ENCODE assay signal across 15 cellular contexts in genomic region chr16:24423332-24423731, GRCh38.
A peak's percentile ranks its signal among the peaks of the same experiment; 100 is the strongest.
DNase-seq lines count a peak whose midpoint lies in the region; ATAC-seq, FAIRE-seq and TF ChIP-seq lines count a peak whose summit lies in the region.
"Had no signal": no experiment of that assay in that cellular context is flagged by ENCODE, and none has a peak within 500 bp of the region (broad histone marks: within the 10 kb centered on the region; RNA-seq: fewer than 3 reads in every experiment).

No MANE protein-coding gene starts in this region.

- TF ChIP-seq CTCF in pancreas (IDR thresholded peaks at IDR 0.05) = no peak

- intact Hi-C loops in pancreas (cut with DNase I) = no loop called here

- no peaks in the 10 kb centered on the region for H3K27me3 ChIP-seq in pancreas

- 69 to 78% methylated on average over 4 of the region's 4 CpGs for WGBS in pancreas, 2 donors

- no peaks in the 10 kb centered on the region for H3K36me3 ChIP-seq in pancreas

- H3K9me3 ChIP-seq in pancreas = no peaks in the 10 kb centered on the region

- ATAC-seq in pancreas (no peak), HG02981 (IDR thresholded peaks at IDR 0.05; ENCODE audit: unreplicated experiment) (no peak)
- ATAC-seq: HCT116 had no signal

- H3K4me1 ChIP-seq in pancreas = no peaks in the 10 kb centered on the region

- no peak for FAIRE-seq in pancreas (lab: Jason Lieb, UNC)
- FAIRE-seq: GM18507, H54 had no signal

- DNase-seq in DMS53 (lab: John Stamatoyannopoulos, UW) (peak; percentile 2), DMS53 treated with DMSO at 0.1 percent for 48 hours (lab: John Stamatoyannopoulos, UW; ENCODE audit: unreplicated experiment) (no peak), HT1080 (ENCODE audit: low read depth) (peak; percentile 10), SW480 (ENCODE audit: low spot score) (peak; percentile 11), pancreas (no peak)
- no peak for DNase-seq in stimulated activated CD4-positive, alpha-beta T cell treated with anti-CD3 and anti-CD28 coated beads, Interleukin-12 subunit alpha, Interleukin-12 subunit beta, amount 100 ng/mL, for 4 hours
- DNase-seq: C1 segment of cervical spinal cord; CD4-positive, alpha-beta T cell; DMS153; GM23248 had no signal

- H3K27ac ChIP-seq in pancreas = no peak overlapping the region
- H3K27ac ChIP-seq: 22Rv1, GM23248 had no signal

- H3K4me3 ChIP-seq in pancreas = no peak overlapping the region
- H3K4me3 ChIP-seq: GM23248 had no signal

Comparison
In these comparisons a context has a peak if more than half of its experiments do, and no peak if none do; other contexts are left out.
1. DNase-seq: peak in DMS53 (single experiment), HT1080 (single experiment) and SW480 (single experiment); none in DMS53 treated with DMSO at 0.1 percent for 48 hours (single experiment), pancreas (0 of 6) and stimulated activated CD4-positive, alpha-beta T cell treated with anti-CD3 and anti-CD28 coated beads, Interleukin-12 subunit alpha, Interleukin-12 subunit beta, amount 100 ng/mL, for 4 hours (single experiment).